Comparison of ENCODE assay signal across 3 cellular contexts in the genomic region with DNA sequence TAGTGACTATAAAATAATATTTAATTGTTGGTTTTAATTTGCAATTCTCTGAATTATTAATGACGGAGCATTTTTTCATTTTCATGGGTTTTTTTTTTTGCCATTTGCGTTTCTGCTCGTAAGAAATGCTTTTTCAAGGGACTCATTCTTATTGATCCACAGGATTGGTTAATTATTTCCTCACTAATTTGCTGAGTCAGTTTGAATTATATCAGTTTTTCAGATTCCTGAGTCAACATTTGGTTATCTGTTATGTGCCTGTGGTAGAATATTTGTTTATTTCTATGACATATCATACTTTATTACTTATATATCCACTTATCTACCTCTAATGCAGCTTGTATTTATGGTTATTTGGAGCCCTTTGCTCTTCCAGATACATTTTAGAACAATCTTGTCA.
A peak's percentile ranks its signal among the peaks of the same experiment; 100 is the strongest.
TF ChIP-seq lines count a peak whose summit lies in the region.

No MANE protein-coding gene starts in this region.

TF ChIP-seq in A549, 52 proteins besides CTCF, POLR2A, EP300 and RAD21:
- TF ChIP-seq SMC3 (IDR thresholded peaks at IDR 0.05) (no peak), MAFK (IDR thresholded peaks at IDR 0.05; ENCODE audit: partially characterized antibody) (peak; percentile 86)

TF ChIP-seq in H1, 55 proteins besides CTCF, POLR2A, EP300 and RAD21:
- TF ChIP-seq MAFK (IDR thresholded peaks at IDR 0.05; ENCODE audit: low read depth, low read length), result peak; percentile 29; the same call in 1 of the 2 replicates
- no peak for TF ChIP-seq POU5F1 (IDR thresholded peaks at IDR 0.05; ENCODE audit: low read depth, low read length)

TF ChIP-seq in HepG2, 621 proteins besides CTCF, POLR2A, EP300 and RAD21:
- TF ChIP-seq, protein P1, sequence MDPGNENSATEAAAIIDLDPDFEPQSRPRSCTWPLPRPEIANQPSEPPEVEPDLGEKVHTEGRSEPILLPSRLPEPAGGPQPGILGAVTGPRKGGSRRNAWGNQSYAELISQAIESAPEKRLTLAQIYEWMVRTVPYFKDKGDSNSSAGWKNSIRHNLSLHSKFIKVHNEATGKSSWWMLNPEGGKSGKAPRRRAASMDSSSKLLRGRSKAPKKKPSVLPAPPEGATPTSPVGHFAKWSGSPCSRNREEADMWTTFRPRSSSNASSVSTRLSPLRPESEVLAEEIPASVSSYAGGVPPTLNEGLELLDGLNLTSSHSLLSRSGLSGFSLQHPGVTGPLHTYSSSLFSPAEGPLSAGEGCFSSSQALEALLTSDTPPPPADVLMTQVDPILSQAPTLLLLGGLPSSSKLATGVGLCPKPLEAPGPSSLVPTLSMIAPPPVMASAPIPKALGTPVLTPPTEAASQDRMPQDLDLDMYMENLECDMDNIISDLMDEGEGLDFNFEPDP (CRISPR knock-in tag; conservative IDR thresholded peaks at IDR 0.05), result no peak
- peak; percentile 96 for TF ChIP-seq MAFK (conservative IDR thresholded peaks at IDR 0.05 in 1 of 2, IDR thresholded peaks at IDR 0.05 in 1 of 2; ENCODE audit: low read length in 2 of 2)
- peak; percentile 95 for TF ChIP-seq MAFF (IDR thresholded peaks at IDR 0.05; ENCODE audit: low read depth, low read length)
- TF ChIP-seq MBD4 (IDR thresholded peaks at IDR 0.05; ENCODE audit: borderline replicate concordance, low read length), result no peak
